ENCODE assay signal across 23 cellular contexts in the genomic region with DNA sequence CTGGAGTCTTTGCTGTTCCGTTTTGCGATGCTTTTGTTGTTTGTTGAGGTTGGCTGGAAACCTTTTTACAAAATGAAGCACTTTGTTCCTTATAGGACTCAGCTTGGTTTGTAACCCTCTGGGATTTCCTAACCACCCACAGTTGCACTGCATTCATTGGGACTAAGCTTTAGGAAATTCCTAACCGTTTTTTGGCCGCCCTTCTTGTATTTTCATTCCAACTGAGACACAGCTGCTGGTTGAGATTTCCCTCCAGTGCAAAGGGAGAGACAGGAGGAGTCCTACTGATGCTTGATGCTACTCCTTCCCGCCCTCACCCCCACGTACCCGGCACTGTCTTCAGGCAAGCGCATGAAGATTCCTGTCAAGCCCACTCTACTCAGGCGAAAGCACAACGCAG. TPM values are rescaled to one million over a fixed set of nuclear protein-coding genes. Genes with fewer than 3 reads are reported as not detected.
DNase-seq lines count a peak whose midpoint lies in the region; ATAC-seq and TF ChIP-seq lines count a peak whose summit lies in the region.
"Had no signal": no experiment of that assay in that cellular context is flagged by ENCODE, and none has a peak within 500 bp of the region (broad histone marks: within the 10 kb centered on the region; RNA-seq: fewer than 3 reads in every experiment).

No MANE protein-coding gene starts in this region.

- peaks cover 0 to 1% (median 0%) of the 10 kb centered on the region in 9 donors for H3K27me3 ChIP-seq in heart left ventricle
- no peaks in the 10 kb centered on the region for H3K27me3 ChIP-seq in right atrium auricular region
- H3K27me3 ChIP-seq in dorsolateral prefrontal cortex, result no peaks in the 10 kb centered on the region
- peaks cover 16% of the 10 kb centered on the region for H3K27me3 ChIP-seq in GM23338 (ENCODE audit: insufficient read depth)

- H3K79me2 ChIP-seq in GM23338 (replicated peaks; ENCODE audit: insufficient read depth), result no peaks in the 10 kb centered on the region

- no peaks in the 10 kb centered on the region for H3K9me3 ChIP-seq in heart left ventricle
- no peaks in the 10 kb centered on the region for H3K9me3 ChIP-seq in right atrium auricular region
- H3K9me3 ChIP-seq: BE2C had no signal

- intact Hi-C loops in heart left ventricle (cut with DNase I), result loop anchor here in 1 of 10 donors (10.0 kb wide), 1 partner anchor 58 kb away; no protein-coding TSS in a partner anchor
- intact Hi-C loops in dorsolateral prefrontal cortex (cut with DNase I), result no loop called here
- intact Hi-C loops in left ventricle myocardium superior (cut with micrococcal nuclease), result no loop called here

- peaks cover 6% of the 10 kb centered on the region; the same call in 2 of the 3 replicates for H3K4me1 Mint-ChIP-seq in GM23338

- peaks cover 0 to 26% (median 10%) of the 10 kb centered on the region in 12 donors for H3K4me1 ChIP-seq in heart left ventricle
- H3K4me1 ChIP-seq in right atrium auricular region, result peaks cover 0 to 13% of the 10 kb centered on the region in 2 donors
- no peaks in the 10 kb centered on the region for H3K4me1 ChIP-seq in GM23338 (ENCODE audit: insufficient read depth)
- H3K4me1 ChIP-seq: BE2C had no signal

- no peak overlapping the region for H3K27ac Mint-ChIP-seq in GM23338
- H3K27ac Mint-ChIP-seq: CD4-positive, CD25-positive, alpha-beta regulatory T cell; CD8-positive, alpha-beta memory T cell; HFFc6 had no signal

- no peaks in the 10 kb centered on the region for H3K9me2 ChIP-seq in GM23338 (ENCODE audit: insufficient read depth)

- H3K4me3 ChIP-seq in heart left ventricle (no peak overlapping the region), right atrium auricular region (no peak overlapping the region), dorsolateral prefrontal cortex (no peak overlapping the region), GM23338 (no peak overlapping the region)

- DNase-seq in heart left ventricle (no peak), right atrium auricular region (ENCODE audit: low spot score) (no peak), dorsolateral prefrontal cortex (no peak), left ventricle myocardium superior (no peak), GM23338 (ENCODE audit: low spot score) (no peak)
- DNase-seq: ACHN; BE2C; CD4-positive, CD25-positive, alpha-beta regulatory T cell; CD8-positive, alpha-beta memory T cell; COR-L47; DMS 273 treated with DMSO at 0.1 percent for 48 hours; DMS53; DND-41; EL; GOT3; H7; HFFc6; IMR-90 had no signal

- TF ChIP-seq POLR2A in heart left ventricle (IDR thresholded peaks at IDR 0.05), result no peak

- peaks cover 8% of the 10 kb centered on the region for H3K27me3 Mint-ChIP-seq in GM23338 (ENCODE audit: insufficient read depth, low read depth, poor library complexity)

- H4K20me1 ChIP-seq in GM23338 (replicated peaks; ENCODE audit: insufficient read depth), result no peaks in the 10 kb centered on the region

- WGBS in heart left ventricle, 4 donors, result 71 to 78% (median 75%) methylated on average over 10 of the region's 10 CpGs

- H3F3A ChIP-seq in GM23338 (replicated peaks; ENCODE audit: low read depth), result no peaks in the 10 kb centered on the region

- no peaks in the 10 kb centered on the region for H3K9me3 Mint-ChIP-seq in GM23338
- H3K9me3 Mint-ChIP-seq: CD4-positive, CD25-positive, alpha-beta regulatory T cell; CD8-positive, alpha-beta memory T cell; HFFc6 had no signal

- H3K4me3 Mint-ChIP-seq in GM23338, result no peak overlapping the region
- H3K4me3 Mint-ChIP-seq: CD4-positive, CD25-positive, alpha-beta regulatory T cell; CD8-positive, alpha-beta memory T cell; HFFc6 had no signal

- H3K27ac ChIP-seq in heart left ventricle, result peak overlapping the region in 3 of 12 donors; percentile 3 to 28 (median 26)
- H3K27ac ChIP-seq in right atrium auricular region, result no peak overlapping the region
- peak overlapping the region in 39 of 59 donors; percentile 2 to 78 (median 45) for H3K27ac ChIP-seq in dorsolateral prefrontal cortex
- peak overlapping the region; percentile 54 for H3K27ac ChIP-seq in temporal lobe (ENCODE audit: low read depth, low read length)
- H3K27ac ChIP-seq in GM23338 (ENCODE audit: low read depth), result no peak overlapping the region

- H3K36me3 ChIP-seq in heart left ventricle (no peaks in the 10 kb centered on the region), right atrium auricular region (no peaks in the 10 kb centered on the region), GM23338 (ENCODE audit: insufficient read depth) (no peaks in the 10 kb centered on the region)
- H3K36me3 ChIP-seq: BE2C had no signal

- ATAC-seq in heart left ventricle (peak in 3 of 4 donors; percentile 26 to 51 (median 47)), left ventricle myocardium superior (peak; percentile 53), GM23338 (no peak), GM19455 (IDR thresholded peaks at IDR 0.05; ENCODE audit: unreplicated experiment) (no peak), HG03520 (IDR thresholded peaks at IDR 0.05; ENCODE audit: unreplicated experiment) (no peak)
- ATAC-seq: HCT116 had no signal

- no peak overlapping the region for H3K4me2 ChIP-seq in GM23338

- no peak overlapping the region for H2AFZ ChIP-seq in GM23338

- no peak for TF ChIP-seq CTCF in heart left ventricle (IDR thresholded peaks at IDR 0.05)
- no peak for TF ChIP-seq CTCF in right atrium auricular region (IDR thresholded peaks at IDR 0.05)
- TF ChIP-seq CTCF in dorsolateral prefrontal cortex (IDR thresholded peaks at IDR 0.05 in 54 of 56, conservative IDR thresholded peaks at IDR 0.05 in 2 of 56; ENCODE audit: low read depth in 1 of 56, partially characterized antibody in 56 of 56), result no peak
- no peak for TF ChIP-seq CTCF in GM23338 (conservative IDR thresholded peaks at IDR 0.05; ENCODE audit: low read depth in 2 of 2)

- no peaks in the 10 kb centered on the region for H3K36me3 Mint-ChIP-seq in GM23338 (ENCODE audit: low read depth)
- H3K36me3 Mint-ChIP-seq: CD4-positive, CD25-positive, alpha-beta regulatory T cell; CD8-positive, alpha-beta memory T cell had no signal

TF ChIP-seq in GM23338, 12 proteins besides CTCF, POLR2A, EP300 and RAD21 (continues in another document):
- no peak for TF ChIP-seq ZNF331 (CRISPR knock-in tag; IDR thresholded peaks at IDR 0.05; ENCODE audit: low read depth)
- TF ChIP-seq STAT1 (IDR thresholded peaks at IDR 0.05; ENCODE audit: unreplicated experiment), result no peak
- no peak for TF ChIP-seq EZH2phosphoT487 (IDR thresholded peaks at IDR 0.05; ENCODE audit: unreplicated experiment)
- TF ChIP-seq NANOG (IDR thresholded peaks at IDR 0.05; ENCODE audit: borderline replicate concordance), result no peak
- TF ChIP-seq, protein P1, sequence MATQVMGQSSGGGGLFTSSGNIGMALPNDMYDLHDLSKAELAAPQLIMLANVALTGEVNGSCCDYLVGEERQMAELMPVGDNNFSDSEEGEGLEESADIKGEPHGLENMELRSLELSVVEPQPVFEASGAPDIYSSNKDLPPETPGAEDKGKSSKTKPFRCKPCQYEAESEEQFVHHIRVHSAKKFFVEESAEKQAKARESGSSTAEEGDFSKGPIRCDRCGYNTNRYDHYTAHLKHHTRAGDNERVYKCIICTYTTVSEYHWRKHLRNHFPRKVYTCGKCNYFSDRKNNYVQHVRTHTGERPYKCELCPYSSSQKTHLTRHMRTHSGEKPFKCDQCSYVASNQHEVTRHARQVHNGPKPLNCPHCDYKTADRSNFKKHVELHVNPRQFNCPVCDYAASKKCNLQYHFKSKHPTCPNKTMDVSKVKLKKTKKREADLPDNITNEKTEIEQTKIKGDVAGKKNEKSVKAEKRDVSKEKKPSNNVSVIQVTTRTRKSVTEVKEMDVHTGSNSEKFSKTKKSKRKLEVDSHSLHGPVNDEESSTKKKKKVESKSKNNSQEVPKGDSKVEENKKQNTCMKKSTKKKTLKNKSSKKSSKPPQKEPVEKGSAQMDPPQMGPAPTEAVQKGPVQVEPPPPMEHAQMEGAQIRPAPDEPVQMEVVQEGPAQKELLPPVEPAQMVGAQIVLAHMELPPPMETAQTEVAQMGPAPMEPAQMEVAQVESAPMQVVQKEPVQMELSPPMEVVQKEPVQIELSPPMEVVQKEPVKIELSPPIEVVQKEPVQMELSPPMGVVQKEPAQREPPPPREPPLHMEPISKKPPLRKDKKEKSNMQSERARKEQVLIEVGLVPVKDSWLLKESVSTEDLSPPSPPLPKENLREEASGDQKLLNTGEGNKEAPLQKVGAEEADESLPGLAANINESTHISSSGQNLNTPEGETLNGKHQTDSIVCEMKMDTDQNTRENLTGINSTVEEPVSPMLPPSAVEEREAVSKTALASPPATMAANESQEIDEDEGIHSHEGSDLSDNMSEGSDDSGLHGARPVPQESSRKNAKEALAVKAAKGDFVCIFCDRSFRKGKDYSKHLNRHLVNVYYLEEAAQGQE (IDR thresholded peaks at IDR 0.05; ENCODE audit: unreplicated experiment), result no peak
- TF ChIP-seq JUNB (IDR thresholded peaks at IDR 0.05; ENCODE audit: unreplicated experiment), result no peak
- no peak for TF ChIP-seq ZNF114 (CRISPR knock-in tag; IDR thresholded peaks at IDR 0.05)
- no peak for TF ChIP-seq EZH2 (IDR thresholded peaks at IDR 0.05; ENCODE audit: low read depth, unreplicated experiment)
- TF ChIP-seq, protein P2, sequence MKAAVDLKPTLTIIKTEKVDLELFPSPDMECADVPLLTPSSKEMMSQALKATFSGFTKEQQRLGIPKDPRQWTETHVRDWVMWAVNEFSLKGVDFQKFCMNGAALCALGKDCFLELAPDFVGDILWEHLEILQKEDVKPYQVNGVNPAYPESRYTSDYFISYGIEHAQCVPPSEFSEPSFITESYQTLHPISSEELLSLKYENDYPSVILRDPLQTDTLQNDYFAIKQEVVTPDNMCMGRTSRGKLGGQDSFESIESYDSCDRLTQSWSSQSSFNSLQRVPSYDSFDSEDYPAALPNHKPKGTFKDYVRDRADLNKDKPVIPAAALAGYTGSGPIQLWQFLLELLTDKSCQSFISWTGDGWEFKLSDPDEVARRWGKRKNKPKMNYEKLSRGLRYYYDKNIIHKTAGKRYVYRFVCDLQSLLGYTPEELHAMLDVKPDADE (IDR thresholded peaks at IDR 0.05), result no peak

RNA-seq across cellular contexts. Expression of a gene that starts 6.2 kb away (rescaled TPM):
- 10 to 100 TPM in 3 of 9 donors, 1 to 10 TPM in 6; 1.3 to 13.6 (median 6.3) TPM for total RNA-seq in heart left ventricle
- 10 to 100 TPM in 1 of 2 donors, 1 to 10 TPM in 1; 1.9 to 14.2 TPM for polyA plus RNA-seq in heart left ventricle
- total RNA-seq in right atrium auricular region, result 1 to 10 TPM in 1 of 2 donors, not detected in 1; 2.6 TPM
- total RNA-seq in dorsolateral prefrontal cortex, result 10 to 100 TPM in 76 of 120 experiments, 1 to 10 TPM in 44; 1.9 to 31.7 (median 11.6) TPM
- 6.3 TPM for total RNA-seq in left ventricle myocardium superior
- 5.2 TPM for total RNA-seq in temporal lobe
- 0.07 TPM in 1 of 2 replicates, not detected in the other for total RNA-seq in GM23338 (2014; rRNA removed; shearing (Covaris generic))
- polyA plus RNA-seq in GM23338 (2016; fragmentation: Nextera tagmentation; extraction: Ambion mirVana), result not detected in 2 replicates
- total RNA-seq: CD4-positive, CD25-positive, alpha-beta regulatory T cell; CD8-positive, alpha-beta memory T cell; G401; H7; HFFc6; IMR-90 had no signal
- polyA plus RNA-seq: CD4-positive, CD25-positive, alpha-beta regulatory T cell; CD8-positive, alpha-beta memory T cell; IMR-90 had no signal

RNA-seq across cellular contexts. Expression of a gene that starts 32.9 kb away (rescaled TPM):
- 100 to 1,000 TPM in 1 of 9 donors, 10 to 100 TPM in 8; 38.3 to 162 (median 76.3) TPM for total RNA-seq in heart left ventricle
- polyA plus RNA-seq in heart left ventricle, result 10 to 100 TPM; 50.1 to 90.4 TPM
- total RNA-seq in right atrium auricular region, result 10 to 100 TPM; 31.2 to 62.6 TPM
- 100 to 1,000 TPM; 146 to 408 (median 218) TPM for total RNA-seq in dorsolateral prefrontal cortex
- total RNA-seq in left ventricle myocardium superior, result 63.5 TPM
- total RNA-seq in temporal lobe, result 35.7 TPM
- 172 and 175 TPM in 2 replicates for total RNA-seq in GM23338 (2014; rRNA removed; shearing (Covaris generic))
- polyA plus RNA-seq in GM23338 (2016; fragmentation: Nextera tagmentation; extraction: Ambion mirVana), result 116 and 117 TPM in 2 replicates

Comparison
In these comparisons a context has a peak if more than half of its experiments do, and no peak if none do; other contexts are left out.
1. ATAC-seq: peak in heart left ventricle (3 of 4) and left ventricle myocardium superior (single experiment); none in GM23338 (single experiment), GM19455 (single experiment) and HG03520 (single experiment).
2. H3K27ac ChIP-seq: peak in dorsolateral prefrontal cortex (39 of 59) and temporal lobe (single experiment); none in right atrium auricular region (0 of 2) and GM23338 (single experiment).